ENCODE assay signal across 8 cellular contexts in genomic region chr19:58279042-58279924, GRCh38. TPM values are rescaled to one million over a fixed set of nuclear protein-coding genes. Genes with fewer than 3 reads are reported as not detected.
DNase-seq lines count a peak whose midpoint lies in the region; ATAC-seq and TF ChIP-seq lines count a peak whose summit lies in the region.

No MANE protein-coding gene starts in this region.

- POLR2A ChIA-PET in CD8-positive, alpha-beta T cell (lab: Charles Lee) = interaction anchor here (0.6 to 1.5 kb wide), 8 partner anchors 25 to 1053 kb away, joined by 3 to 12 read pairs (median 4); partner anchors contain the start of genes ERVK3-1, ZNF274, ZNF324B and ZSCAN22
- POLR2A ChIA-PET in MCF 10A (lab: Yijun Ruan, JAX) = interaction anchor here (0.5 to 3.3 kb wide), 18 partner anchors 9 to 1039 kb away, joined by 3 to 17 read pairs (median 4); partner anchors contain the start of genes ERVK3-1, ZNF497, ZNF544 and ZNF551

- no peaks in the 10 kb centered on the region for H3K27me3 Mint-ChIP-seq in CD8-positive, alpha-beta T cell (ENCODE audit: low read depth)
- H3K27me3 Mint-ChIP-seq in MCF 10A (ENCODE audit: insufficient read depth, unreplicated experiment) = no peaks in the 10 kb centered on the region

- intact Hi-C loops in CD8-positive, alpha-beta T cell (cut with DNase I, micrococcal nuclease) = loop anchor here (2.0 to 10.0 kb wide), 5 partner anchors 48 to 1714 kb away; partner anchors contain the start of genes ZNF132 (in 1 of the 2), ZNF470 (in 1 of the 2), ZNF544 (in 1 of the 2) and ZNF584 (in 1 of the 2)
- intact Hi-C loops in MCF 10A (cut with micrococcal nuclease) = no loop called here

- H3K9ac ChIP-seq in iPS-20b (ENCODE audit: low read depth, low read length) = peak overlapping the region; percentile 99

- CTCF ChIA-PET in CD8-positive, alpha-beta T cell (lab: Charles Lee) = no interaction called here
- CTCF ChIA-PET in MCF 10A (lab: Yijun Ruan, JAX) = interaction anchor here (0.6 to 0.9 kb wide), 3 partner anchors 21 to 861 kb away, joined by 3 read pairs; no protein-coding TSS in a partner anchor

- H3K27me3 ChIP-seq in CD8-positive, alpha-beta T cell (ENCODE audit: insufficient read depth, low read length) = no peaks in the 10 kb centered on the region
- H3K27me3 ChIP-seq in iPS-20b (ENCODE audit: insufficient read depth, low read length) = no peaks in the 10 kb centered on the region

- DNase-seq in CD8-positive, alpha-beta T cell = peak in 4 of 7 experiments; percentile 17 to 44 (median 28)
- DNase-seq in T-helper 22 cell (ENCODE audit: low read depth) (peak; percentile 7), MCF 10A (ENCODE audit: unreplicated experiment) (peak; percentile 58), skeletal muscle cell (ENCODE audit: low read depth) (peak; percentile 12), NCI-H1048 (lab: John Stamatoyannopoulos, UW) (no peak)

- H3K36me3 ChIP-seq in CD8-positive, alpha-beta T cell (ENCODE audit: insufficient read depth, low read length) = peaks cover 9% of the 10 kb centered on the region
- H3K36me3 ChIP-seq in KOPT-K1 (ENCODE audit: insufficient read depth, low read length) = peaks cover 27% of the 10 kb centered on the region
- H3K36me3 ChIP-seq in iPS-20b (ENCODE audit: insufficient read depth, low read depth, low read length) = peaks cover 39% of the 10 kb centered on the region

- H3K36me3 Mint-ChIP-seq in CD8-positive, alpha-beta T cell = peaks cover 37% of the 10 kb centered on the region
- H3K36me3 Mint-ChIP-seq in MCF 10A (ENCODE audit: insufficient read depth, unreplicated experiment) = peaks cover 31% of the 10 kb centered on the region

- H3K4me3 Mint-ChIP-seq in CD8-positive, alpha-beta T cell = peak overlapping the region; percentile 99
- H3K4me3 Mint-ChIP-seq in MCF 10A (ENCODE audit: unreplicated experiment) = peak overlapping the region; percentile 89

- H3K4me1 ChIP-seq in CD8-positive, alpha-beta T cell (ENCODE audit: insufficient read depth, low read length) = peaks cover 26% of the 10 kb centered on the region
- H3K4me1 ChIP-seq in iPS-20b (ENCODE audit: insufficient read depth, low read length) = peaks cover 5% of the 10 kb centered on the region

- peaks cover 50% of the 10 kb centered on the region for H3K4me1 Mint-ChIP-seq in CD8-positive, alpha-beta T cell (ENCODE audit: low read depth)
- H3K4me1 Mint-ChIP-seq in MCF 10A (ENCODE audit: insufficient read depth, unreplicated experiment) = peaks cover 18% of the 10 kb centered on the region

- H3K9me3 ChIP-seq in CD8-positive, alpha-beta T cell (ENCODE audit: low read length) = peaks cover 6% of the 10 kb centered on the region
- peaks cover 1% of the 10 kb centered on the region for H3K9me3 ChIP-seq in KOPT-K1 (ENCODE audit: insufficient read depth, low read length, poor library complexity, severe bottlenecking)
- H3K9me3 ChIP-seq in iPS-20b (ENCODE audit: insufficient read depth, low read depth, low read length) = no peaks in the 10 kb centered on the region

- peaks cover 4% of the 10 kb centered on the region for H3K9me3 Mint-ChIP-seq in CD8-positive, alpha-beta T cell
- H3K9me3 Mint-ChIP-seq in MCF 10A (ENCODE audit: unreplicated experiment) = peaks cover 18% of the 10 kb centered on the region

- BruUV-seq in MCF 10A (replicated peaks; lab: Mats Ljungman, UMichigan) = TSS peak; percentile 46

- H3K4me3 ChIP-seq in CD8-positive, alpha-beta T cell (ENCODE audit: low read depth, low read length) = peak overlapping the region; percentile 67
- H3K4me3 ChIP-seq in iPS-20b (ENCODE audit: low read length) (peak overlapping the region; percentile 75), skeletal muscle cell (ENCODE audit: low read depth, low read length) (peak overlapping the region; percentile 94)

- no peak for ATAC-seq in CD8-positive, alpha-beta T cell
- peak; percentile 32 for ATAC-seq in GM21619 (IDR thresholded peaks at IDR 0.05; ENCODE audit: unreplicated experiment)

- peak overlapping the region; percentile 72 for H3K27ac ChIP-seq in CD8-positive, alpha-beta T cell (ENCODE audit: low read depth, low read length)
- H3K27ac ChIP-seq in KOPT-K1 (ENCODE audit: low read depth, low read length, poor library complexity, severe bottlenecking) = peak overlapping the region; percentile 70
- H3K27ac ChIP-seq in iPS-20b (ENCODE audit: low read length) = peak overlapping the region; percentile 85

- no peak for TF ChIP-seq CTCF in CD8-positive, alpha-beta T cell (IDR thresholded peaks at IDR 0.05)
- TF ChIP-seq CTCF in MCF 10A (IDR thresholded peaks at IDR 0.05; ENCODE audit: unreplicated experiment) = no peak

- H3K27ac Mint-ChIP-seq in CD8-positive, alpha-beta T cell = peak overlapping the region; percentile 96
- peak overlapping the region; percentile 97 for H3K27ac Mint-ChIP-seq in MCF 10A (ENCODE audit: low read depth, unreplicated experiment)

RNA-seq across cellular contexts. Expression of gene ZNF8, which starts 0.5 kb away (rescaled TPM):
- total RNA-seq in CD8-positive, alpha-beta T cell = 1 to 10 TPM; 9.2 to 9.5 TPM
- 4.9 and 5.1 TPM in 2 replicates for total RNA-seq in MCF 10A (2022)

RNA-seq across cellular contexts. Expression of gene ERVK3-1, which starts 25.9 kb away (rescaled TPM):
- 100 to 1,000 TPM; 174 to 182 TPM for total RNA-seq in CD8-positive, alpha-beta T cell
- total RNA-seq in MCF 10A (2022) = 63.1 and 64.6 TPM in 2 replicates

RNA-seq across cellular contexts. Expression of gene ZSCAN22, which starts 47.5 kb away (rescaled TPM):
- total RNA-seq in CD8-positive, alpha-beta T cell = 1 to 10 TPM; 1.7 to 2.2 TPM
- 3.8 and 4.7 TPM in 2 replicates for total RNA-seq in MCF 10A (2022)

RNA-seq across cellular contexts. Expression of gene ZNF544, which starts 50.6 kb away (rescaled TPM):
- total RNA-seq in CD8-positive, alpha-beta T cell = 10 to 100 TPM in 1 of 2 experiments, 1 to 10 TPM in 1; 9.5 to 12.5 TPM
- 39.4 and 42.3 TPM in 2 replicates for total RNA-seq in MCF 10A (2022)
